ENCODE assay signal across 1 cellular context in genomic region chr1:195886000-195886399, GRCh38.
TF ChIP-seq lines count a peak whose summit lies in the region.

No MANE protein-coding gene starts in this region.

TF ChIP-seq in GM12878, 131 proteins besides CTCF, POLR2A, EP300 and RAD21 (continued from another document):
- TF ChIP-seq ZBTB33 (IDR thresholded peaks at IDR 0.05) (no peak), SMAD5 (IDR thresholded peaks at IDR 0.05; ENCODE audit: low read depth) (no peak), HDAC2 (IDR thresholded peaks at IDR 0.05) (no peak), IRF4 (IDR thresholded peaks at IDR 0.05; ENCODE audit: low read depth, low read length) (no peak), CHD2 (IDR thresholded peaks at IDR 0.05; ENCODE audit: borderline replicate concordance, low read depth, low read length) (no peak), IKZF2 (IDR thresholded peaks at IDR 0.05) (no peak), NRF1 (conservative IDR thresholded peaks at IDR 0.05; ENCODE audit: low read depth, low read length) (no peak), HCFC1 (IDR thresholded peaks at IDR 0.05; ENCODE audit: low read length) (no peak), RELB (IDR thresholded peaks at IDR 0.05; ENCODE audit: low read depth) (no peak), POLR2AphosphoS2 (IDR thresholded peaks at IDR 0.05; ENCODE audit: low read depth, low read length) (no peak)
- TF ChIP-seq, protein P1, sequence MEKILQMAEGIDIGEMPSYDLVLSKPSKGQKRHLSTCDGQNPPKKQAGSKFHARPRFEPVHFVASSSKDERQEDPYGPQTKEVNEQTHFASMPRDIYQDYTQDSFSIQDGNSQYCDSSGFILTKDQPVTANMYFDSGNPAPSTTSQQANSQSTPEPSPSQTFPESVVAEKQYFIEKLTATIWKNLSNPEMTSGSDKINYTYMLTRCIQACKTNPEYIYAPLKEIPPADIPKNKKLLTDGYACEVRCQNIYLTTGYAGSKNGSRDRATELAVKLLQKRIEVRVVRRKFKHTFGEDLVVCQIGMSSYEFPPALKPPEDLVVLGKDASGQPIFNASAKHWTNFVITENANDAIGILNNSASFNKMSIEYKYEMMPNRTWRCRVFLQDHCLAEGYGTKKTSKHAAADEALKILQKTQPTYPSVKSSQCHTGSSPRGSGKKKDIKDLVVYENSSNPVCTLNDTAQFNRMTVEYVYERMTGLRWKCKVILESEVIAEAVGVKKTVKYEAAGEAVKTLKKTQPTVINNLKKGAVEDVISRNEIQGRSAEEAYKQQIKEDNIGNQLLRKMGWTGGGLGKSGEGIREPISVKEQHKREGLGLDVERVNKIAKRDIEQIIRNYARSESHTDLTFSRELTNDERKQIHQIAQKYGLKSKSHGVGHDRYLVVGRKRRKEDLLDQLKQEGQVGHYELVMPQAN (conservative IDR thresholded peaks at IDR 0.05), result no peak
- TF ChIP-seq, protein P2, sequence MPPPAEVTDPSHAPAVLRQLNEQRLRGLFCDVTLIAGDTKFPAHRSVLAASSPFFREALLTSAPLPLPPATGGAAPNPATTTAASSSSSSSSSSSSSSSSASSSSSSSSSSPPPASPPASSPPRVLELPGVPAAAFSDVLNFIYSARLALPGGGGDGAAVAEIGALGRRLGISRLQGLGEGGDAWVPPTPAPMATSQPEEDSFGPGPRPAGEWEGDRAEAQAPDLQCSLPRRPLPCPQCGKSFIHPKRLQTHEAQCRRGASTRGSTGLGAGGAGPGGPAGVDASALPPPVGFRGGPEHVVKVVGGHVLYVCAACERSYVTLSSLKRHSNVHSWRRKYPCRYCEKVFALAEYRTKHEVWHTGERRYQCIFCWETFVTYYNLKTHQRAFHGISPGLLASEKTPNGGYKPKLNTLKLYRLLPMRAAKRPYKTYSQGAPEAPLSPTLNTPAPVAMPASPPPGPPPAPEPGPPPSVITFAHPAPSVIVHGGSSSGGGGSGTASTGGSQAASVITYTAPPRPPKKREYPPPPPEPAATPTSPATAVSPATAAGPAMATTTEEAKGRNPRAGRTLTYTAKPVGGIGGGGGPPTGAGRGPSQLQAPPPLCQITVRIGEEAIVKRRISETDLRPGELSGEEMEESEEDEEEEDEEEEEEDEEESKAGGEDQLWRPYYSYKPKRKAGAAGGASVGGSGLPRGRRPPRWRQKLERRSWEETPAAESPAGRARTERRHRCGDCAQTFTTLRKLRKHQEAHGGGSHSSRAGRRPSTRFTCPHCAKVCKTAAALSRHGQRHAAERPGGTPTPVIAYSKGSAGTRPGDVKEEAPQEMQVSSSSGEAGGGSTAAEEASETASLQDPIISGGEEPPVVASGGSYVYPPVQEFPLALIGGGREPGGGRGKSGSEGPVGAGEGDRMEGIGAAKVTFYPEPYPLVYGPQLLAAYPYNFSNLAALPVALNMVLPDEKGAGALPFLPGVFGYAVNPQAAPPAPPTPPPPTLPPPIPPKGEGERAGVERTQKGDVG (CRISPR knock-in tag; IDR thresholded peaks at IDR 0.05), result no peak
- TF ChIP-seq, protein P3, sequence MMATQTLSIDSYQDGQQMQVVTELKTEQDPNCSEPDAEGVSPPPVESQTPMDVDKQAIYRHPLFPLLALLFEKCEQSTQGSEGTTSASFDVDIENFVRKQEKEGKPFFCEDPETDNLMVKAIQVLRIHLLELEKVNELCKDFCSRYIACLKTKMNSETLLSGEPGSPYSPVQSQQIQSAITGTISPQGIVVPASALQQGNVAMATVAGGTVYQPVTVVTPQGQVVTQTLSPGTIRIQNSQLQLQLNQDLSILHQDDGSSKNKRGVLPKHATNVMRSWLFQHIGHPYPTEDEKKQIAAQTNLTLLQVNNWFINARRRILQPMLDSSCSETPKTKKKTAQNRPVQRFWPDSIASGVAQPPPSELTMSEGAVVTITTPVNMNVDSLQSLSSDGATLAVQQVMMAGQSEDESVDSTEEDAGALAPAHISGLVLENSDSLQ (IDR thresholded peaks at IDR 0.05), result no peak
